In the genomic region with DNA sequence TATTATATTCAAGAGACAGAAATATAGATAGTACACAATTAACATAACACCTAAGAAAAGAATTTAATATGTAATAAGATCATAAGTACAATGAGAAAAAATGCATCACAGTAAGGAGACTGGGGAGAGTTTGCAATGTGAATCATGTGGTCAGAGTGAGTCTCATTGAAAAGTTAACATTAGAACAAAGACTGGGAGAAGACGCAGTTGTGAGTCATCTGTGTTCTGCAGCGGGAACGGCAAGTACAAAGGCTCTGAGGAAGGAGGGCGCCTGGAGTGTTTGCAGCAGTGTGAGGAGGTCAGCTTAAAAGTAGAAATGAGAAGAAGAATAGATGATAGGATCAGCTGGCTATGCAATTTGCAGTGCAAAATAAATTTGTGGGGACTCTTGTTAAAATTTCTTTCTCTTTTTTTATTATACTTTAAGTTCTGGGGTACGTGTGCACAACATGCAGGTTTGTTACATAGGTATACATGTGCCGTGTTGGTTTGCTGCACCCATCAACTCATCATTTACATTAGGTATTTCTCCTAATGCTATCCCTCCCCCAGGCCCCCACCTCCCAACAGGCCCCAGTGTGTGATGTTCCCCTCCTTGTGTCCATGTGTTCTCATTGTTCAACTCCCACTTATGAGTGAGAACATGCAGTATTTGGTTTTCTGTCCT, we compare ENCODE assay signal across 8 cellular contexts. TPM values are rescaled to one million over a fixed set of nuclear protein-coding genes. Genes with fewer than 3 reads are reported as not detected.
A peak's percentile ranks its signal among the peaks of the same experiment; 100 is the strongest.
DNase-seq lines count a peak whose midpoint lies in the region; ATAC-seq, FAIRE-seq and TF ChIP-seq lines count a peak whose summit lies in the region.
"Not testable (repeated sequence)": the region's sequence is repeated elsewhere in the genome, so short reads cannot be mapped to it uniquely, and the experiment has no call there.

No MANE protein-coding gene starts in this region.

- H3K4me2 ChIP-seq in neural progenitor cell, result not testable (repeated sequence)

- not testable (repeated sequence) for H3K79me2 ChIP-seq in neural progenitor cell (ENCODE audit: low read depth)

- H3K4me3 Mint-ChIP-seq in activated naive CD8-positive, alpha-beta T cell, result peak overlapping the region; percentile 7
- H3K4me3 Mint-ChIP-seq in neural progenitor cell; stimulated activated memory B cell treated with anti-CD40 and anti-IgM and Interleukin-4, amounts not matched to agents 10 μg/mL and 1 μg/mL and 100 μg/mL, for 72 hours: not testable (repeated sequence)

- peak; percentile 98 for FAIRE-seq in H54 (lab: Jason Lieb, UNC)

- not testable (repeated sequence) for H4K20me1 ChIP-seq in neural progenitor cell (ENCODE audit: low read depth)

- WGBS in HUES64, result 62% methylated on average over 4 of the region's 6 CpGs

- H3K4me3 ChIP-seq in HUES64 (ENCODE audit: low read length); foreskin fibroblast (ENCODE audit: low read depth in 1 of 2, low read length in 2 of 2); neural progenitor cell: not testable (repeated sequence)

- not testable (repeated sequence) for H3K27me3 Mint-ChIP-seq in activated naive CD8-positive, alpha-beta T cell; neural progenitor cell (ENCODE audit: insufficient read depth, low read depth)
- H3K27me3 Mint-ChIP-seq in stimulated activated memory B cell treated with anti-CD40 and anti-IgM and Interleukin-4, amounts not matched to agents 10 μg/mL and 1 μg/mL and 100 μg/mL, for 72 hours, result peaks cover 17% of the 10 kb centered on the region

- ATAC-seq in stimulated activated memory B cell treated with anti-CD40 and anti-IgM and Interleukin-4, amounts not matched to agents 10 μg/mL and 1 μg/mL and 100 μg/mL, for 72 hours, result peak; percentile 54

- not testable (repeated sequence) for H3K9me3 Mint-ChIP-seq in activated naive CD8-positive, alpha-beta T cell (ENCODE audit: low read depth); stimulated activated memory B cell treated with anti-CD40 and anti-IgM and Interleukin-4, amounts not matched to agents 10 μg/mL and 1 μg/mL and 100 μg/mL, for 72 hours
- H3K9me3 Mint-ChIP-seq in neural progenitor cell, result peaks cover 16% of the 10 kb centered on the region

- not testable (repeated sequence) for H3K36me3 Mint-ChIP-seq in activated naive CD8-positive, alpha-beta T cell; neural progenitor cell; stimulated activated memory B cell treated with anti-CD40 and anti-IgM and Interleukin-4, amounts not matched to agents 10 μg/mL and 1 μg/mL and 100 μg/mL, for 72 hours

- not testable (repeated sequence) for H3K27me3 ChIP-seq in HUES64 (ENCODE audit: insufficient read depth, low read length); neural progenitor cell

- DNase-seq in EL, result peak; percentile 86
- DNase-seq in H54 (ENCODE audit: insufficient read length, low spot score), result peak; percentile 34
- DNase-seq in T1000 (lab: John Stamatoyannopoulos, UW), result peak; percentile 20
- DNase-seq in foreskin fibroblast, result peak; percentile 83 to 86
- not testable (repeated sequence) for DNase-seq in neural progenitor cell (ENCODE audit: low spot score)

- peaks cover 22% of the 10 kb centered on the region for H3K4me1 Mint-ChIP-seq in activated naive CD8-positive, alpha-beta T cell (ENCODE audit: low read depth)
- peaks cover 17% of the 10 kb centered on the region for H3K4me1 Mint-ChIP-seq in neural progenitor cell
- H3K4me1 Mint-ChIP-seq in stimulated activated memory B cell treated with anti-CD40 and anti-IgM and Interleukin-4, amounts not matched to agents 10 μg/mL and 1 μg/mL and 100 μg/mL, for 72 hours, result peaks cover 28% of the 10 kb centered on the region

- not testable (repeated sequence) for H3F3A ChIP-seq in neural progenitor cell (ENCODE audit: low read depth)

- H3K27ac Mint-ChIP-seq in activated naive CD8-positive, alpha-beta T cell, result peak overlapping the region; percentile 46
- H3K27ac Mint-ChIP-seq in neural progenitor cell, result peak overlapping the region; percentile 36
- H3K27ac Mint-ChIP-seq in stimulated activated memory B cell treated with anti-CD40 and anti-IgM and Interleukin-4, amounts not matched to agents 10 μg/mL and 1 μg/mL and 100 μg/mL, for 72 hours, result not testable (repeated sequence)

- not testable (repeated sequence) for H2AFZ ChIP-seq in neural progenitor cell (replicated peaks)

- H3K9ac ChIP-seq in HUES64 (ENCODE audit: low read depth, low read length); neural progenitor cell: not testable (repeated sequence)

- not testable (repeated sequence) for H3K36me3 ChIP-seq in HUES64 (ENCODE audit: insufficient read depth, low read length); neural progenitor cell

- H3K9me3 ChIP-seq in HUES64 (ENCODE audit: insufficient read depth, low read depth, low read length); neural progenitor cell (ENCODE audit: low read depth): not testable (repeated sequence)

- H3K4me1 ChIP-seq in HUES64 (ENCODE audit: insufficient read depth, low read length), result peaks cover 23% of the 10 kb centered on the region
- H3K4me1 ChIP-seq in neural progenitor cell, result not testable (repeated sequence)

- not testable (repeated sequence) for TF ChIP-seq POLR2A in H54 (IDR thresholded peaks at IDR 0.05; ENCODE audit: low read depth, low read length)

- H3K27ac ChIP-seq in HUES64 (ENCODE audit: low read depth, low read length), result 0 out of 2 replicates have a peak overlapping the region, but pooled peaks have one; percentile 22
- H3K27ac ChIP-seq in neural progenitor cell, result not testable (repeated sequence)

- TF ChIP-seq CTCF in foreskin fibroblast (IDR thresholded peaks at IDR 0.05; ENCODE audit: low read depth, low read length); neural progenitor cell (IDR thresholded peaks at IDR 0.05): not testable (repeated sequence)

RNA-seq across cellular contexts. Expression of a gene that starts 44.4 kb away (rescaled TPM):
- polyA plus RNA-seq in HUES64 (2013, experiment 1 of 2), result 0.25 TPM
- polyA plus RNA-seq in HUES64 (2013, experiment 2 of 2), result 0.25 TPM
- not detected in 2 replicates for total RNA-seq in neural progenitor cell (ENCODE audit: low replicate concordance)
